Comparison of ENCODE assay signal across 9 cellular contexts in the genomic region with DNA sequence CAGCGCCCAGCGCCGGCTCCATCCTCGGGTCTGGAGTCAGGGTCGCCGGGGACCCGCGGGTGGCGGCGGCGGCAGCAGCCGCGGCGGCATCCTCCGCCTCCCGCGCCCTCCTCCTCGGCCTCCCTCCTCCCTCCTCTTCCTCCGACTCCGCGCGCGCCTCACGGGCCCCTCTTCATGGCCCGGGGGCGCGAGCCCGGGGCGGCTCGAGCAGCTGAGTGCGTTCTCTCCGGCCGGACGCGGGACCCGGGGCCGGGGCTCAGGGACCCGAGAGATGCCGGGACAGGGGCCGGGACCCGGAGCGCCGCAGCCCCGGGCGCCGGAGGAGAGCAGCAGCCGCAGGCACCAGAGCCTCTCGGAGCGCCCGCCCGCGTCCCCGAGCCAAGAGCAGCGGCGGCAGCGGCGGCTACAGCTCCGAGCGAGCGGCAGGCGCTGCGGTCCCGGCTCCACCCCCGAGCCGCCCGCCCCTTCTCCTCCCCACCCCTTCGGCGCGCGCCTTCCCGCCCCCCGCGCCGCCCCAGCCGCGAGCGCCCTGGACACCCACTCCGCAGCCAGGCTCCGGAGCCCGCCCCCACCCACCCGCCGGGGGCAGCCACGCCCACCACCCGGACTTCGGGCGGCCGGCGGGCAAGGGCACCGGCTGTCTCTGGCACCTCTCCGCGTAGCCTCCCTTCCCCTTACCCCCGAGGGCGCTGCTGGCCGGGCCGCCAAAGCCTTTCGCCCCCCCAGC. TPM values are rescaled to one million over a fixed set of nuclear protein-coding genes. Genes with fewer than 3 reads are reported as not detected.
DNase-seq lines count a peak whose midpoint lies in the region; ATAC-seq, FAIRE-seq and TF ChIP-seq lines count a peak whose summit lies in the region.
"Had no signal": no experiment of that assay in that cellular context is flagged by ENCODE, and none has a peak within 500 bp of the region (broad histone marks: within the 10 kb centered on the region; RNA-seq: fewer than 3 reads in every experiment).

A gene with protein sequence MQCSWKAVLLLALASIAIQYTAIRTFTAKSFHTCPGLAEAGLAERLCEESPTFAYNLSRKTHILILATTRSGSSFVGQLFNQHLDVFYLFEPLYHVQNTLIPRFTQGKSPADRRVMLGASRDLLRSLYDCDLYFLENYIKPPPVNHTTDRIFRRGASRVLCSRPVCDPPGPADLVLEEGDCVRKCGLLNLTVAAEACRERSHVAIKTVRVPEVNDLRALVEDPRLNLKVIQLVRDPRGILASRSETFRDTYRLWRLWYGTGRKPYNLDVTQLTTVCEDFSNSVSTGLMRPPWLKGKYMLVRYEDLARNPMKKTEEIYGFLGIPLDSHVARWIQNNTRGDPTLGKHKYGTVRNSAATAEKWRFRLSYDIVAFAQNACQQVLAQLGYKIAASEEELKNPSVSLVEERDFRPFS (minus strand): TSS at position 417 of the 727 bp plus-strand sequence. CDS start 14,699 bp downstream, outside the sequence.

- FAIRE-seq in D721Med (lab: Jason Lieb, UNC) = no peak

- peak; percentile 85 to 90 for ATAC-seq in right cardiac atrium

- DNase-seq in D721Med (ENCODE audit: insufficient read length, low spot score) = peak; percentile 61
- peak; percentile 61 for DNase-seq in MG63
- DNase-seq in anterior cingulate cortex (lab: John Stamatoyannopoulos, UW) = peak in 49 of 58 donors; percentile 16 to 81 (median 64)
- DNase-seq in right cardiac atrium = peak; percentile 74 to 88 (median 86)
- peak; percentile 21 for DNase-seq in prostate gland (ENCODE audit: low spot score)
- no peak for DNase-seq in HUDEP-2 (lab: John Stamatoyannopoulos, UW; ENCODE audit: unreplicated experiment in 76 of 76)
- DNase-seq in SK-N-DZ (ENCODE audit: low spot score) = no peak
- no peak for DNase-seq in activated gamma-delta T cell (lab: John Stamatoyannopoulos, UW)

- H3K36me3 ChIP-seq in MG63 (no peaks in the 10 kb centered on the region), prostate gland (no peaks in the 10 kb centered on the region)

- peak within 1 kb of the TSS; percentile 39 for H3K4me3 ChIP-seq in MG63
- H3K4me3 ChIP-seq in right cardiac atrium (ENCODE audit: low read length) = peak within 1 kb of the TSS; percentile 88
- H3K4me3 ChIP-seq in prostate gland = peak within 1 kb of the TSS; percentile 46 to 56
- H3K4me3 ChIP-seq: PC-9 had no signal

- intact Hi-C loops in right cardiac atrium (cut with DNase I) = loop anchor here in 2 of 4 donors (10.0 kb wide), 2 partner anchors 89 to 99 kb away; no protein-coding TSS in a partner anchor
- intact Hi-C loops in prostate gland (cut with DNase I) = no loop called here

- no peak within 1 kb of the TSS for H3K27ac ChIP-seq in right cardiac atrium (ENCODE audit: low read length)
- H3K27ac ChIP-seq in prostate gland = peak within 1 kb of the TSS; percentile 22 to 31
- H3K27ac ChIP-seq: PC-9 had no signal

- H3K9me3 ChIP-seq in MG63 = no peaks in the 10 kb centered on the region
- H3K9me3 ChIP-seq in right cardiac atrium (ENCODE audit: control insufficient read depth, low read length) = no peaks in the 10 kb centered on the region
- H3K9me3 ChIP-seq in prostate gland = no peaks in the 10 kb centered on the region

- TF ChIP-seq CTCF in D721Med (IDR thresholded peaks at IDR 0.05; ENCODE audit: insufficient read depth, missing control alignments) (no peak), prostate gland (IDR thresholded peaks at IDR 0.05) (no peak)

- TF ChIP-seq POLR2A in prostate gland (IDR thresholded peaks at IDR 0.05) = peak; percentile 18

- WGBS in right cardiac atrium = under 1% methylated on average over 93 of the region's 96 CpGs
- WGBS in prostate gland = 0% methylated on average over 29 of the region's 96 CpGs

- H3K4me1 ChIP-seq in right cardiac atrium (ENCODE audit: control insufficient read depth, insufficient read depth, low read length) (no peaks in the 10 kb centered on the region), prostate gland (replicated peaks) (peaks cover 3% of the 10 kb centered on the region)

- H3K27me3 ChIP-seq in MG63 (peaks cover 3% of the 10 kb centered on the region; the same call in 1 of the 2 replicates), right cardiac atrium (ENCODE audit: control insufficient read depth, insufficient read depth) (no peaks in the 10 kb centered on the region), prostate gland (replicated peaks; ENCODE audit: insufficient read depth) (no peaks in the 10 kb centered on the region)

RNA-seq across cellular contexts. Expression of the gene that starts here (rescaled TPM):
- not detected in 2 replicates for total RNA-seq in MG63 (2014; rRNA removed; shearing (Covaris generic); ENCODE audit: low replicate concordance)
- 1 to 10 TPM; 2.4 to 7.0 (median 3.3) TPM for total RNA-seq in right cardiac atrium
- polyA plus RNA-seq in right cardiac atrium = 2.7 TPM
- total RNA-seq in prostate gland = 1 to 10 TPM in 1 of 2 donors, under 1 TPM in 1; 0.32 to 4.4 TPM
- 0.08 TPM in 1 of 2 replicates, not detected in the other for polyA plus RNA-seq in SK-N-DZ (2014; cell fraction: cytosol; rRNA removed)
- 0.25 and 0.75 TPM in 2 replicates for polyA plus RNA-seq in SK-N-DZ (2014; cell fraction: nucleus; rRNA removed)
- total RNA-seq: PC-9 had no signal

Comparison
In these comparisons a context has a peak if more than half of its experiments do, and no peak if none do; other contexts are left out.
1. Peak in DNase-seq and H3K4me3 ChIP-seq in MG63; RNA of the gene not detected or under 1 TPM.
2. DNase-seq: peak in D721Med (single experiment), anterior cingulate cortex (49 of 58), right cardiac atrium (3 of 3) and prostate gland (single experiment); none in HUDEP-2 (0 of 76), SK-N-DZ (single experiment) and activated gamma-delta T cell (single experiment).
3. Peak in every context shown above with its lines, with median percentiles within 50 percentile points of each other: H3K4me3 ChIP-seq.